Comparison of ENCODE assay signal across 9 cellular contexts in genomic region chr15:71011503-71012155, GRCh38.
A peak's percentile ranks its signal among the peaks of the same experiment; 100 is the strongest.
DNase-seq lines count a peak whose midpoint lies in the region; ATAC-seq, FAIRE-seq and TF ChIP-seq lines count a peak whose summit lies in the region.
"Had no signal": no experiment of that assay in that cellular context is flagged by ENCODE, and none has a peak within 500 bp of the region (broad histone marks: within the 10 kb centered on the region; RNA-seq: fewer than 3 reads in every experiment).

No MANE protein-coding gene starts in this region.

- no peaks in the 10 kb centered on the region for H3K36me3 ChIP-seq in endothelial cell of umbilical vein (ENCODE audit: control insufficient read depth in 2 of 2, extremely low read depth in 1 of 2, insufficient read depth in 2 of 2, low read length in 2 of 2)

- no peak overlapping the region for H3K27ac Mint-ChIP-seq in activated naive CD4-positive, alpha-beta T cell treated with anti-CD3 and anti-CD28 coated beads, Interleukin-2, amount 10 ng/mL, durations not matched to agents 7 days and 5 days
- H3K27ac Mint-ChIP-seq: activated naive CD8-positive, alpha-beta T cell treated with anti-CD3 and anti-CD28 coated beads, Interleukin-2, amount 10 ng/mL, durations not matched to agents 7 days and 5 days had no signal

- BruUV-seq in endothelial cell of umbilical vein (replicated peaks; lab: Mats Ljungman, UMichigan), result no TSS peak

- no peaks in the 10 kb centered on the region for H3K9me3 ChIP-seq in endothelial cell of umbilical vein (replicated peaks; ENCODE audit: control insufficient read depth, insufficient read depth, low read length)

- H3K4me3 ChIP-seq in endothelial cell of umbilical vein (replicated peaks in 1 of 3; ENCODE audit: insufficient read depth in 1 of 3, low read depth in 1 of 3, low read length in 3 of 3), result no peak overlapping the region

- H3K27me3 Mint-ChIP-seq in activated naive CD4-positive, alpha-beta T cell treated with anti-CD3 and anti-CD28 coated beads, Interleukin-2, amount 10 ng/mL, durations not matched to agents 7 days and 5 days, result peaks cover 6% of the 10 kb centered on the region

- H3K9ac ChIP-seq in endothelial cell of umbilical vein (replicated peaks; ENCODE audit: extremely low read depth, insufficient read depth, low read length), result no peak overlapping the region

- no peaks in the 10 kb centered on the region for H3K79me2 ChIP-seq in endothelial cell of umbilical vein (ENCODE audit: control insufficient read depth, insufficient read depth, low read length)

- dilution Hi-C loops in endothelial cell of umbilical vein (cut with MboI; ENCODE audit: extremely low pct_ligation_motif_present, low sequenced_read_pairs), result no loop called here

- TF ChIP-seq CTCF in endothelial cell of umbilical vein (IDR thresholded peaks at IDR 0.05; ENCODE audit: extremely low read depth in 1 of 2, insufficient read depth in 1 of 2, low read depth in 1 of 2, low read length in 2 of 2), result peak; percentile 54 to 60

- no peaks in the 10 kb centered on the region for H3K4me1 ChIP-seq in endothelial cell of umbilical vein (ENCODE audit: control insufficient read depth, extremely low read depth, insufficient read depth, low read length)

- FAIRE-seq in endothelial cell of umbilical vein (lab: Jason Lieb, UNC), result peak; percentile 33

- no peak overlapping the region for H3K4me3 Mint-ChIP-seq in activated naive CD4-positive, alpha-beta T cell treated with anti-CD3 and anti-CD28 coated beads, Interleukin-2, amount 10 ng/mL, durations not matched to agents 7 days and 5 days
- H3K4me3 Mint-ChIP-seq: activated naive CD8-positive, alpha-beta T cell treated with anti-CD3 and anti-CD28 coated beads, Interleukin-2, amount 10 ng/mL, durations not matched to agents 7 days and 5 days had no signal

- TF ChIP-seq POLR2A in endothelial cell of umbilical vein (IDR thresholded peaks at IDR 0.05; ENCODE audit: low read depth, low read length), result no peak

- no peak for ATAC-seq in GM21390 (IDR thresholded peaks at IDR 0.05; ENCODE audit: unreplicated experiment)
- ATAC-seq in HG03460 (IDR thresholded peaks at IDR 0.05; ENCODE audit: unreplicated experiment), result no peak

- H4K20me1 ChIP-seq in endothelial cell of umbilical vein (replicated peaks; ENCODE audit: control insufficient read depth, extremely low read depth, insufficient read depth, low read length), result no peaks in the 10 kb centered on the region

- intact Hi-C loops in endothelial cell of umbilical vein (cut with micrococcal nuclease), result loop anchor here (1.0 to 5.0 kb wide), 3 partner anchors 92 to 429 kb away; partner anchors contain the start of genes LRRC49 and THAP10

- no peak overlapping the region for H3K27ac ChIP-seq in endothelial cell of umbilical vein (ENCODE audit: insufficient read depth, low read depth, low read length)

- no peaks in the 10 kb centered on the region for H3K9me1 ChIP-seq in endothelial cell of umbilical vein (replicated peaks; ENCODE audit: control insufficient read depth, extremely low read depth, insufficient read depth, low read length)

- H3K27me3 ChIP-seq in endothelial cell of umbilical vein (ENCODE audit: control insufficient read depth in 2 of 2, insufficient read depth in 2 of 2, low read length in 2 of 2), result no peaks in the 10 kb centered on the region

- DNase-seq in NCI-H1694 treated with DMSO at 0.1 percent for 48 hours (lab: John Stamatoyannopoulos, UW) (peak; percentile 1), NCI-H1694 (lab: John Stamatoyannopoulos, UW) (no peak), NCI-H748 (lab: John Stamatoyannopoulos, UW; ENCODE audit: unreplicated experiment) (peak; percentile 36), endothelial cell of umbilical vein (ENCODE audit: low read depth, low spot score) (peak; percentile 56), non-pigmented ciliary epithelial cell (ENCODE audit: low read depth) (peak; percentile 34)
- no peak for DNase-seq in activated naive CD4-positive, alpha-beta T cell treated with anti-CD3 and anti-CD28 coated beads, Interleukin-2, amount 10 ng/mL, durations not matched to agents 7 days and 5 days
- DNase-seq: activated naive CD8-positive, alpha-beta T cell treated with anti-CD3 and anti-CD28 coated beads, Interleukin-2, amount 10 ng/mL, durations not matched to agents 7 days and 5 days had no signal

- H3K4me1 Mint-ChIP-seq in activated naive CD4-positive, alpha-beta T cell treated with anti-CD3 and anti-CD28 coated beads, Interleukin-2, amount 10 ng/mL, durations not matched to agents 7 days and 5 days, result no peaks in the 10 kb centered on the region
- H3K4me1 Mint-ChIP-seq: activated naive CD8-positive, alpha-beta T cell treated with anti-CD3 and anti-CD28 coated beads, Interleukin-2, amount 10 ng/mL, durations not matched to agents 7 days and 5 days had no signal

- H3K4me2 ChIP-seq in endothelial cell of umbilical vein (ENCODE audit: insufficient read depth, low read length), result no peak overlapping the region

- CTCF ChIA-PET in endothelial cell of umbilical vein (lab: Charles Lee), result interaction anchor here (0.5 to 5.6 kb wide), 44 partner anchors 9 to 884 kb away, joined by 3 to 89 read pairs (median 4); partner anchors contain the start of genes LRRC49, THAP10 and THSD4
- CTCF ChIA-PET in activated naive CD4-positive, alpha-beta T cell treated with anti-CD3 and anti-CD28 coated beads, Interleukin-2, amount 10 ng/mL, durations not matched to agents 7 days and 5 days (lab: Charles Lee), result interaction anchor here (1.2 kb wide), 1 partner anchor 14 kb away, joined by 3 read pairs; no protein-coding TSS in a partner anchor

- H3K36me3 Mint-ChIP-seq in activated naive CD4-positive, alpha-beta T cell treated with anti-CD3 and anti-CD28 coated beads, Interleukin-2, amount 10 ng/mL, durations not matched to agents 7 days and 5 days, result no peaks in the 10 kb centered on the region
- H3K36me3 Mint-ChIP-seq: activated naive CD8-positive, alpha-beta T cell treated with anti-CD3 and anti-CD28 coated beads, Interleukin-2, amount 10 ng/mL, durations not matched to agents 7 days and 5 days had no signal

- no peaks in the 10 kb centered on the region for H3K9me3 Mint-ChIP-seq in activated naive CD4-positive, alpha-beta T cell treated with anti-CD3 and anti-CD28 coated beads, Interleukin-2, amount 10 ng/mL, durations not matched to agents 7 days and 5 days
- H3K9me3 Mint-ChIP-seq: activated naive CD8-positive, alpha-beta T cell treated with anti-CD3 and anti-CD28 coated beads, Interleukin-2, amount 10 ng/mL, durations not matched to agents 7 days and 5 days had no signal

- POLR2A ChIA-PET in endothelial cell of umbilical vein (lab: Charles Lee), result no interaction called here

- H2AFZ ChIP-seq in endothelial cell of umbilical vein (ENCODE audit: low read depth, low read length), result no peak overlapping the region

TF ChIP-seq in endothelial cell of umbilical vein, 7 proteins besides CTCF, POLR2A, EP300 and RAD21:
- TF ChIP-seq MYC (IDR thresholded peaks at IDR 0.05; ENCODE audit: low read depth, low read length) (no peak), FOS (IDR thresholded peaks at IDR 0.05; ENCODE audit: borderline replicate concordance, insufficient read depth, low read length) (no peak), JUN (IDR thresholded peaks at IDR 0.05; ENCODE audit: borderline replicate concordance, insufficient read depth, insufficient read length, low read depth) (no peak), POLR2AphosphoS5 (IDR thresholded peaks at IDR 0.05; ENCODE audit: insufficient read depth, low read depth, low read length) (no peak), EZH2 (IDR thresholded peaks at IDR 0.05; ENCODE audit: borderline replicate concordance, low read depth, low read length, severe bottlenecking) (no peak), GATA2 (IDR thresholded peaks at IDR 0.05; ENCODE audit: insufficient read depth, insufficient read length, low read depth, low read length) (no peak), MAX (IDR thresholded peaks at IDR 0.05; ENCODE audit: insufficient read depth, insufficient read length) (no peak)
TF ChIP-seq in endothelial cell of umbilical vein: peak in this region for 0.

Comparison
In these comparisons a context has a peak if more than half of its experiments do, and no peak if none do; other contexts are left out.
1. DNase-seq: peak in NCI-H1694 treated with DMSO at 0.1 percent for 48 hours (single experiment), NCI-H748 (single experiment), endothelial cell of umbilical vein (single experiment) and non-pigmented ciliary epithelial cell (single experiment); none in NCI-H1694 (single experiment) and activated naive CD4-positive, alpha-beta T cell treated with anti-CD3 and anti-CD28 coated beads, Interleukin-2, amount 10 ng/mL, durations not matched to agents 7 days and 5 days (single experiment).